Comparison of ENCODE assay signal across 1 cellular context in genomic region chr11:15665368-15665871, GRCh38.
TF ChIP-seq lines count a peak whose summit lies in the region.

No MANE protein-coding gene starts in this region.

TF ChIP-seq in HepG2, 621 proteins besides CTCF, POLR2A, EP300 and RAD21 (continued from another document):
- TF ChIP-seq THAP7 (CRISPR knock-in tag; IDR thresholded peaks at IDR 0.05) (no peak), FOSL2 (CRISPR knock-in tag; IDR thresholded peaks at IDR 0.05) (peak; percentile 68)
TF ChIP-seq in HepG2: peak in this region for 3.
